Comparison of ENCODE assay signal across 27 cellular contexts in the genomic region with DNA sequence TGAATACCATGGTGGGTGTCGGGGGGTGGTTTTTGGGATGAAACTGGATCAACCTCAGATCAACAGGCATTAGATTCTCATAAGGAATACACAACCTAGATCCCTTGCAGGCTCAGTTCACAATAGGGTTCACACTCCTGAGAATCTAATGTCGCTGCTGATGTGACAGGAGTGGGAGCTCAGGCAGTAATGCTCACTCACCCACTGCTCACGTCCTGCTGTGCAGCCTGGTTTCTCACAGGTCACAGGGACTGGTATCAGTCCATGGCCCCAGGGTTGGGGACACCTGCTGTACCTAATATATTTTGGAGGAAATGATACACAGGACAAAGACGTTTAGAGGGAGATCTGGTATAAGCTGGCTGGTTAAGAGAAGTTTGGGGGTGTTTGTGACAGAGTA.
"Had no signal": no experiment of that assay in that cellular context is flagged by ENCODE, and none has a peak within 500 bp of the region (broad histone marks: within the 10 kb centered on the region; RNA-seq: fewer than 3 reads in every experiment).

No MANE protein-coding gene starts in this region.

- H3K27ac ChIP-seq: coronary artery, esophagus squamous epithelium, neural progenitor cell, parathyroid adenoma, sigmoid colon, suprapubic skin, thyroid gland, vagina had no signal

- H3K4me3 Mint-ChIP-seq: effector memory CD8-positive, alpha-beta T cell; memory B cell; mesothelial cell of epicardium; nephron; neural progenitor cell; stimulated activated memory B cell treated with anti-CD40 and anti-IgM and Interleukin-4, amounts not matched to agents 10 μg/mL and 1 μg/mL and 100 μg/mL, for 72 hours had no signal

- H3K4me1 ChIP-seq: esophagus squamous epithelium, sigmoid colon, suprapubic skin, thyroid gland, vagina had no signal

- H3K9me3 ChIP-seq: esophagus squamous epithelium, mucosa of descending colon, sigmoid colon, suprapubic skin, thyroid gland, vagina had no signal

- H3K4me3 ChIP-seq: coronary artery, esophagus squamous epithelium, lung, mucosa of descending colon, neural progenitor cell, sigmoid colon, suprapubic skin, thyroid gland, vagina had no signal

- H3K36me3 ChIP-seq: esophagus squamous epithelium, neural progenitor cell, suprapubic skin, thyroid gland, vagina had no signal

- H3K4me1 Mint-ChIP-seq: memory B cell; mesothelial cell of epicardium; naive B cell; stimulated activated memory B cell treated with anti-CD40 and anti-IgM and Interleukin-4, amounts not matched to agents 10 μg/mL and 1 μg/mL and 100 μg/mL, for 72 hours had no signal

- H3K27me3 ChIP-seq: esophagus squamous epithelium, neural progenitor cell, sigmoid colon, suprapubic skin, thyroid gland, vagina had no signal

- ATAC-seq: effector memory CD8-positive, alpha-beta T cell; left lobe of liver; mucosa of descending colon; right cardiac atrium; stimulated activated memory B cell treated with anti-CD40 and anti-IgM and Interleukin-4, amounts not matched to agents 10 μg/mL and 1 μg/mL and 100 μg/mL, for 72 hours; stimulated activated naive CD8-positive, alpha-beta T cell treated with anti-CD3 and anti-CD28 coated beads, Interleukin-15, Interleukin-2, amounts not matched to agents 100 U/mL and 50 U/mL, for 24 hours had no signal

- H3K36me3 Mint-ChIP-seq: memory B cell; mesothelial cell of epicardium; naive B cell; neural progenitor cell; stimulated activated memory B cell treated with anti-CD40 and anti-IgM and Interleukin-4, amounts not matched to agents 10 μg/mL and 1 μg/mL and 100 μg/mL, for 72 hours had no signal

- H3K27me3 Mint-ChIP-seq: effector memory CD8-positive, alpha-beta T cell; memory B cell; progenitor cell of endocrine pancreas had no signal

- H3K27ac Mint-ChIP-seq: effector memory CD8-positive, alpha-beta T cell; memory B cell; mesothelial cell of epicardium; nephron; neural progenitor cell; progenitor cell of endocrine pancreas; stimulated activated memory B cell treated with anti-CD40 and anti-IgM and Interleukin-4, amounts not matched to agents 10 μg/mL and 1 μg/mL and 100 μg/mL, for 72 hours had no signal

- DNase-seq: dermis blood vessel endothelial cell; effector memory CD8-positive, alpha-beta T cell; erythroblast; esophagus squamous epithelium; foreskin melanocyte; glutamatergic neuron; mucosa of descending colon; naive B cell; right cardiac atrium; sigmoid colon; stimulated activated CD4-positive, alpha-beta T cell treated with anti-CD3 and anti-CD28 coated beads, Interleukin-2, amount 100 ng/mL, for 24 hours; stimulated activated CD4-positive, alpha-beta T cell treated with anti-CD3 and anti-CD28 coated beads, Interleukin-4, amount 100 ng/mL, for 24 hours; stimulated activated naive CD8-positive, alpha-beta T cell treated with anti-CD3 and anti-CD28 coated beads, Interleukin-15, Interleukin-2, amounts not matched to agents 100 U/mL and 50 U/mL, for 24 hours; thyroid gland; trophoblast cell had no signal

- H3K9me3 Mint-ChIP-seq: effector memory CD8-positive, alpha-beta T cell; memory B cell; mesothelial cell of epicardium; nephron; neural progenitor cell; stimulated activated memory B cell treated with anti-CD40 and anti-IgM and Interleukin-4, amounts not matched to agents 10 μg/mL and 1 μg/mL and 100 μg/mL, for 72 hours had no signal
